15 cellular contexts compared by ENCODE assay signal in genomic region chr13:59879281-59879680, GRCh38.
DNase-seq lines count a peak whose midpoint lies in the region; TF ChIP-seq lines count a peak whose summit lies in the region.
"Had no signal": no experiment of that assay in that cellular context is flagged by ENCODE, and none has a peak within 500 bp of the region (broad histone marks: within the 10 kb centered on the region; RNA-seq: fewer than 3 reads in every experiment).

No MANE protein-coding gene starts in this region.

- H3K27ac Mint-ChIP-seq in nephron, result peak overlapping the region in 2 of 3 experiments; percentile 25 to 66
- H3K27ac Mint-ChIP-seq: CD4-positive, CD25-positive, alpha-beta regulatory T cell had no signal

- H3K4me1 Mint-ChIP-seq in nephron, result peaks cover 15% of the 10 kb centered on the region

- H3K4me3 ChIP-seq in fibroblast of villous mesenchyme (ENCODE audit: low read depth, low read length), result no peak overlapping the region
- H3K4me3 ChIP-seq: BLaER1 treated with 17β-estradiol and CSF1 and Interleukin-3, amounts not matched to agents 10 nM and 100 nM; GM23248 had no signal

- DNase-seq in NCI-H345 (lab: John Stamatoyannopoulos, UW) (peak; percentile 24), NCI-H345 treated with DMSO at 0.1 percent for 48 hours (lab: John Stamatoyannopoulos, UW; ENCODE audit: unreplicated experiment) (no peak), SK-N-DZ (ENCODE audit: low spot score) (peak; percentile 57), fibroblast of villous mesenchyme (ENCODE audit: low read depth) (peak; percentile 34), GM03348 (ENCODE audit: low spot score) (no peak), HT-29 (ENCODE audit: low spot score) (no peak), SKM-1 (lab: John Stamatoyannopoulos, UW; ENCODE audit: unreplicated experiment) (no peak)
- DNase-seq: 8988T; ACHN; CD4-positive, CD25-positive, alpha-beta regulatory T cell; DMS53; GF-D8 had no signal

- H3K36me3 Mint-ChIP-seq in nephron (ENCODE audit: low read depth), result peaks cover 3% of the 10 kb centered on the region
- H3K36me3 Mint-ChIP-seq: CD4-positive, CD25-positive, alpha-beta regulatory T cell had no signal

- no peak overlapping the region for H3K4me3 Mint-ChIP-seq in nephron
- H3K4me3 Mint-ChIP-seq: CD4-positive, CD25-positive, alpha-beta regulatory T cell had no signal

- no peaks in the 10 kb centered on the region for H3K9me3 Mint-ChIP-seq in nephron

- no peak for TF ChIP-seq CTCF in fibroblast of villous mesenchyme (IDR thresholded peaks at IDR 0.05; ENCODE audit: insufficient read depth, low read depth, low read length)
- no peak for TF ChIP-seq CTCF in nephron (IDR thresholded peaks at IDR 0.05; ENCODE audit: unreplicated experiment in 3 of 3)

- H3K27me3 Mint-ChIP-seq in nephron (ENCODE audit: low read depth), result no peaks in the 10 kb centered on the region

Comparison
In these comparisons a context has a peak if more than half of its experiments do, and no peak if none do; other contexts are left out.
1. DNase-seq: peak in NCI-H345 (single experiment), SK-N-DZ (single experiment) and fibroblast of villous mesenchyme (single experiment); none in NCI-H345 treated with DMSO at 0.1 percent for 48 hours (single experiment), GM03348 (single experiment), HT-29 (single experiment) and SKM-1 (single experiment).